In genomic region chr11:77086521-77087472, GRCh38 we compare ENCODE assay signal across 1 cellular context.
TF ChIP-seq lines count a peak whose summit lies in the region.

No MANE protein-coding gene starts in this region.

TF ChIP-seq in HepG2, 621 proteins besides CTCF, POLR2A, EP300 and RAD21 (continued from another document):
- TF ChIP-seq ZBED4 (CRISPR knock-in tag; IDR thresholded peaks at IDR 0.05; ENCODE audit: borderline replicate concordance) (peak; percentile 62; the same call in 1 of the 2 replicates), CREB1 (IDR thresholded peaks at IDR 0.05) (no peak), CREB1 (CRISPR knock-in tag; IDR thresholded peaks at IDR 0.05) (no peak), CEBPG (CRISPR knock-in tag; IDR thresholded peaks at IDR 0.05) (no peak), KLF11 (CRISPR knock-in tag; IDR thresholded peaks at IDR 0.05) (no peak), SMARCC2 (IDR thresholded peaks at IDR 0.05) (no peak), ZNF367 (CRISPR knock-in tag; IDR thresholded peaks at IDR 0.05; ENCODE audit: borderline replicate concordance) (no peak), SETDB1 (CRISPR knock-in tag; IDR thresholded peaks at IDR 0.05; ENCODE audit: borderline replicate concordance) (no peak)
- TF ChIP-seq, protein P1, sequence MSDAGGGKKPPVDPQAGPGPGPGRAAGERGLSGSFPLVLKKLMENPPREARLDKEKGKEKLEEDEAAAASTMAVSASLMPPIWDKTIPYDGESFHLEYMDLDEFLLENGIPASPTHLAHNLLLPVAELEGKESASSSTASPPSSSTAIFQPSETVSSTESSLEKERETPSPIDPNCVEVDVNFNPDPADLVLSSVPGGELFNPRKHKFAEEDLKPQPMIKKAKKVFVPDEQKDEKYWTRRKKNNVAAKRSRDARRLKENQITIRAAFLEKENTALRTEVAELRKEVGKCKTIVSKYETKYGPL (CRISPR knock-in tag; IDR thresholded peaks at IDR 0.05) = no peak
